7 cellular contexts compared by ENCODE assay signal in genomic region chr6:26588965-26589364, GRCh38.
"Had no signal": no experiment of that assay in that cellular context is flagged by ENCODE, and none has a peak within 500 bp of the region (broad histone marks: within the 10 kb centered on the region; RNA-seq: fewer than 3 reads in every experiment).

No MANE protein-coding gene starts in this region.

- H3K4me2 ChIP-seq: KMS-11 had no signal

- FAIRE-seq: HepG2, HTR-8/SVneo had no signal

- DNase-seq: IMR-90, KBM-7, KG1 had no signal

- H3K9ac ChIP-seq: KMS-11 had no signal

- ATAC-seq: HepG2 had no signal

- H3K27ac ChIP-seq: HL-60, KMS-11 had no signal
